15 cellular contexts compared by ENCODE assay signal in genomic region chr11:107606122-107606521, GRCh38. TPM values are rescaled to one million over a fixed set of nuclear protein-coding genes. Genes with fewer than 3 reads are reported as not detected.
A peak's percentile ranks its signal among the peaks of the same experiment; 100 is the strongest.
DNase-seq lines count a peak whose midpoint lies in the region; ATAC-seq and TF ChIP-seq lines count a peak whose summit lies in the region.
"Had no signal": no experiment of that assay in that cellular context is flagged by ENCODE, and none has a peak within 500 bp of the region (broad histone marks: within the 10 kb centered on the region; RNA-seq: fewer than 3 reads in every experiment).

No MANE protein-coding gene starts in this region.

- H3K79me1 ChIP-seq in H9 (ENCODE audit: insufficient read depth, low read depth, low read length, poor library complexity, severe bottlenecking): no peaks in the 10 kb centered on the region

- no peak overlapping the region for H3K27ac Mint-ChIP-seq in H9

- POLR2A ChIA-PET in Panc1 (lab: Charles Lee): interaction anchor here (0.7 kb wide), 1 partner anchor 74 kb away, joined by 5 read pairs; no protein-coding TSS in a partner anchor

- no peaks in the 10 kb centered on the region for H3K79me2 ChIP-seq in H9 (ENCODE audit: insufficient read depth, low read length)

- no peak overlapping the region for H3K14ac ChIP-seq in H9 (ENCODE audit: insufficient read depth, low read length)

- DNase-seq in DMS 273 (lab: John Stamatoyannopoulos, UW; ENCODE audit: unreplicated experiment) (peak; percentile 87), H9 (peak; percentile 51), Panc1 (ENCODE audit: low read depth, low spot score) (no peak), iris pigment epithelial cell (ENCODE audit: low read depth) (peak; percentile 5), NCI-H1048 (lab: John Stamatoyannopoulos, UW) (no peak), esophagus squamous epithelium (lab: John Stamatoyannopoulos, UW) (no peak), cerebellar cortex (ENCODE audit: low spot score) (no peak)
- DNase-seq: activated CD4-positive, alpha-beta T cell treated with anti-CD3 and anti-CD28 coated beads, Interleukin-2, amount 50 U/mL, for 1 hour; dorsolateral prefrontal cortex; NCI-H1436 treated with DMSO at 0.1 percent for 48 hours; occipital lobe; stomach; T-helper 9 cell had no signal

- H2BK5ac ChIP-seq in H9 (ENCODE audit: insufficient read length, low read length): no peak overlapping the region

- no peak overlapping the region for H3K23ac ChIP-seq in H9 (ENCODE audit: insufficient read length, low read depth, low read length)

- TF ChIP-seq CTCF in H9 (conservative IDR thresholded peaks at IDR 0.05) (peak; percentile 49; the same call in 2 of the 3 replicates), Panc1 (IDR thresholded peaks at IDR 0.05) (peak; percentile 54), esophagus squamous epithelium (IDR thresholded peaks at IDR 0.05) (no peak)

- H3K27me3 Mint-ChIP-seq in H9 (ENCODE audit: low read depth): peaks cover 6% of the 10 kb centered on the region

- H3K27me3 ChIP-seq in H9 (ENCODE audit: insufficient read depth, low read length) (no peaks in the 10 kb centered on the region), Panc1 (ENCODE audit: control insufficient read depth, insufficient read depth, low read length) (no peaks in the 10 kb centered on the region), esophagus squamous epithelium (peaks cover 0 to 77% (median 0%) of the 10 kb centered on the region in 4 donors)

- H3T11ph ChIP-seq in H9 (ENCODE audit: low read length): no peak overlapping the region

- no TSS peak for BruUV-seq in Panc1 (replicated peaks; lab: Mats Ljungman, UMichigan)

- H3K36me3 ChIP-seq in Panc1 (ENCODE audit: control insufficient read depth, insufficient read depth, low read length): no peaks in the 10 kb centered on the region
- no peaks in the 10 kb centered on the region for H3K36me3 ChIP-seq in esophagus squamous epithelium
- H3K36me3 ChIP-seq: stomach had no signal

- in situ Hi-C loops in Panc1 (cut with HindIII; ENCODE audit: low pct_unique_long_range_greater_than_20kb, low sequenced_read_pairs): no loop called here

- H3K23me2 ChIP-seq in H9 (ENCODE audit: insufficient read length, low read depth, low read length, poor library complexity, severe bottlenecking): no peaks in the 10 kb centered on the region

- intact Hi-C loops in Panc1 (cut with micrococcal nuclease; ENCODE audit: unreplicated experiment) (no loop called here), esophagus squamous epithelium (cut with DNase I) (no loop called here)

- no peak overlapping the region for H2BK20ac ChIP-seq in H9 (ENCODE audit: low read depth, low read length, poor library complexity, severe bottlenecking)

- no peak overlapping the region for H4K5ac ChIP-seq in H9 (ENCODE audit: insufficient read length, low read depth, low read length)

- no peak overlapping the region for H3K4ac ChIP-seq in H9 (ENCODE audit: low read depth, low read length)

- peaks cover 2% of the 10 kb centered on the region; the same call in 1 of the 2 replicates for H3K4me1 ChIP-seq in H9 (ENCODE audit: insufficient read depth, low read length)
- no peaks in the 10 kb centered on the region for H3K4me1 ChIP-seq in Panc1 (ENCODE audit: control insufficient read depth, insufficient read depth, low read length)
- no peaks in the 10 kb centered on the region for H3K4me1 ChIP-seq in esophagus squamous epithelium
- H3K4me1 ChIP-seq: stomach had no signal

- H4K91ac ChIP-seq in H9 (ENCODE audit: insufficient read length, low read depth, low read length): no peak overlapping the region

- H3K9me3 Mint-ChIP-seq in H9: no peaks in the 10 kb centered on the region; a peak in 1 of 5 replicates

- no peak overlapping the region for H3K9ac ChIP-seq in H9 (ENCODE audit: extremely low read depth, insufficient read length, low read length)

- no peak overlapping the region for H2AK5ac ChIP-seq in H9 (ENCODE audit: insufficient read length, low read length)

- no peaks in the 10 kb centered on the region for H3K36me3 Mint-ChIP-seq in H9 (ENCODE audit: insufficient read depth in 1 of 3, low read depth in 3 of 3)

- TF ChIP-seq POLR2A in esophagus squamous epithelium (IDR thresholded peaks at IDR 0.05): no peak

- H3K4me3 ChIP-seq in Panc1 (ENCODE audit: low read depth in 2 of 2, low read length in 2 of 2) (no peak overlapping the region), esophagus squamous epithelium (no peak overlapping the region)
- H3K4me3 ChIP-seq: dorsolateral prefrontal cortex, smooth muscle cell, stomach had no signal

- H2BK15ac ChIP-seq in H9 (ENCODE audit: low read depth, low read length): no peak overlapping the region

- no peak overlapping the region for H2AFZ ChIP-seq in H9 (ENCODE audit: low read length)

- no peak overlapping the region for H2BK12ac ChIP-seq in H9 (ENCODE audit: insufficient read length, low read depth, low read length)

- H4K8ac ChIP-seq in H9 (replicated peaks; ENCODE audit: insufficient read length, low read depth, low read length): no peak overlapping the region

- H4K20me1 ChIP-seq in H9 (ENCODE audit: control insufficient read depth, insufficient read depth, insufficient read length): no peaks in the 10 kb centered on the region

- no peak overlapping the region for H3K18ac ChIP-seq in H9 (ENCODE audit: insufficient read length, low read depth, low read length)

- H3K27ac ChIP-seq in H9 (ENCODE audit: insufficient read length, low read depth, low read length) (no peak overlapping the region), Panc1 (ENCODE audit: low read length) (no peak overlapping the region), esophagus squamous epithelium (no peak overlapping the region)
- H3K27ac ChIP-seq: dorsolateral prefrontal cortex, stomach had no signal

- ATAC-seq in Panc1 (no peak), GM18502 (IDR thresholded peaks at IDR 0.05; ENCODE audit: poor library complexity, unreplicated experiment) (no peak)

- no peak overlapping the region for H2BK120ac ChIP-seq in H9 (ENCODE audit: low read depth, low read length, poor library complexity, severe bottlenecking)

- no peak overlapping the region for H3K4me2 ChIP-seq in H9 (ENCODE audit: insufficient read depth, insufficient read length, low read length)
- H3K4me2 ChIP-seq: smooth muscle cell had no signal

- CTCF ChIA-PET in Panc1 (lab: Charles Lee): interaction anchor here (0.5 kb wide), 1 partner anchor 36 kb away, joined by 3 read pairs; no protein-coding TSS in a partner anchor

- H3K9me3 ChIP-seq in H9 (ENCODE audit: control insufficient read depth, low read depth, low read length) (no peaks in the 10 kb centered on the region), Panc1 (ENCODE audit: control insufficient read depth, insufficient read depth, low read depth, low read length) (no peaks in the 10 kb centered on the region), esophagus squamous epithelium (no peaks in the 10 kb centered on the region)
- H3K9me3 ChIP-seq: stomach had no signal

- WGBS in H9 (ENCODE audit: extremely low coverage, insufficient read length, low lambda C conversion rate): no CpG with 5 or more reads among the region's 3 CpGs
- WGBS in esophagus squamous epithelium, 2 donors: 66 to 81% methylated on average over 3 of the region's 3 CpGs

- no peak overlapping the region; a peak in 1 of 5 replicates for H3K4me3 Mint-ChIP-seq in H9

- H3K4me1 Mint-ChIP-seq in H9: peaks cover 29 to 37% of the 10 kb centered on the region in 2 experiments

- H3K56ac ChIP-seq in H9 (ENCODE audit: insufficient read length, low read depth, low read length): no peak overlapping the region

RNA-seq across cellular contexts. Expression of gene ELMOD1, which starts 15.2 kb away (rescaled TPM):
- total RNA-seq in H9 (2021) (0.61 and 0.81 TPM in 2 replicates), Panc1 (2021; ENCODE audit: unreplicated experiment) (2.1 TPM), esophagus squamous epithelium (not detected)
- 1.1 TPM for polyA plus RNA-seq in Panc1 (2012; ENCODE audit: insufficient read length)

RNA-seq across cellular contexts. Expression of gene ALKBH8, which starts 40.6 kb away (rescaled TPM):
- 12.7 and 15.7 TPM in 2 replicates for total RNA-seq in H9 (2021)
- 9.1 TPM for total RNA-seq in Panc1 (2021; ENCODE audit: unreplicated experiment)
- polyA plus RNA-seq in Panc1 (2012; ENCODE audit: insufficient read length): 4.7 TPM
- 1 to 10 TPM; 2.3 to 9.3 (median 6.9) TPM for total RNA-seq in esophagus squamous epithelium

Comparison
In these comparisons a context has a peak if more than half of its experiments do, and no peak if none do; other contexts are left out.
1. DNase-seq: peak in DMS 273 (single experiment), H9 (single experiment) and iris pigment epithelial cell (single experiment); none in Panc1 (single experiment), NCI-H1048 (single experiment), esophagus squamous epithelium (single experiment) and cerebellar cortex (single experiment).
2. CTCF ChIP-seq: peak in H9 (single experiment) and Panc1 (single experiment); none in esophagus squamous epithelium (0 of 6).